8 cellular contexts compared by ENCODE assay signal in the genomic region with DNA sequence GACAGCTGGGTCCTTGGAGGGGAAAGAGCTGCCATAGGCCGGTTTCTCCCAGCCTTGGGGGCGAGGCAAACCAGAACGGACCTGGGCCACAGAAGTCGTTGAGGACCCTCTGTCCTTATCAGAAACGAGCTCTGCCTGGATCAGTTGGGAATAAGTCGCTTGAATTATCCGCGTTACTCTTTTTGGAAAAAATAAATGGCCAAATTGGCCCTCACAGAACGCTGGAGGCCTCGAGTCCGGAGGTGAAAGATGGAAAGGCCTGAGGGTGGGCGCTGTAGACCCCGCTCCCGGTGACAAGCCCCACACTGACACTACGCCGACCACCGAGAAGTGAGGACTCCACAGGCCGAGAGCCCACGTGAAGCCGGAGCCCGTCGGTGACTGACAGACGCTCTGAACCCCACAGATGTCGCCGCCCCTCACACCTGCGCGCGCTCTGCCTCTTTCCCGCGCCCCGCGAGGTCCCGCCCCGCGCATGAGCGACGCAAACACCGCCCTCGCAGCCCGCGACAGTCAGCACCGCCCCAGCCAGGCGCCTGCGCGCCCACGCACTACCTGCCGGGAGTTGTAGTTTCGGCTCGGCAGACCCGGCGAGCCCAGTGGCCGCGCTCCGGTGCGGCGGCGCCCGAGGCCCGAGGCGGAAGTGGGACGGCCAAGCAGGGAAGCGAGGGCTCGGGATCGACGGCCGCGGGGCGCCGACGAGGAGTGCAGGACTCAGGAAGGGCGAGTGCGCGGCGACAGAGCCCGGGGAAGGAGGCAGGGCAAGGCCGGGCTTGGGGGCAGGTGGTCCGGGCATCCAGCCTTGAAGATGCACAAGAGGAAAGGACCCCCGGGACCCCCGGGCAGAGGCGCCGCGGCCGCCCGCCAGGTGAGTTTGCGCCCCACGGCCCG. TPM values are rescaled to one million over a fixed set of nuclear protein-coding genes. Genes with fewer than 3 reads are reported as not detected.
DNase-seq lines count a peak whose midpoint lies in the region; ATAC-seq and TF ChIP-seq lines count a peak whose summit lies in the region.

A gene (minus strand): TSS at position 484 of the 891 bp plus-strand sequence. CDS start 1,225 bp downstream, outside the sequence.
A gene (plus strand): TSS at position 568 of the 891 bp plus-strand sequence. CDS start 241 bp downstream, at position 809.

- H3K27me3 ChIP-seq in kidney epithelial cell (ENCODE audit: control insufficient read depth, insufficient read depth, low read length): no peaks in the 10 kb centered on the region

- H3K4me3 ChIP-seq in AG04449 (ENCODE audit: low read depth, low read length) (peak within 1 kb of the TSS; percentile 87), kidney epithelial cell (ENCODE audit: low read depth, low read length) (peak within 1 kb of the TSS; percentile 86)

- POLR2A ChIA-PET in AG04449 (lab: Yijun Ruan, JAX): no interaction called here

- CTCF ChIA-PET in AG04449 (lab: Yijun Ruan, JAX): interaction anchor here (0.8 to 2.3 kb wide), 4 partner anchors 22 to 167 kb away, joined by 3 to 12 read pairs (median 4); a partner anchor contains a TSS

- peak; percentile 85 for ATAC-seq in GM18873 (IDR thresholded peaks at IDR 0.05; ENCODE audit: low FRiP score, unreplicated experiment)
- peak; percentile 88 for ATAC-seq in HG03135 (IDR thresholded peaks at IDR 0.05; ENCODE audit: unreplicated experiment)
- peak; percentile 98 to 99 for ATAC-seq in activated CD4-positive, CD25-positive, alpha-beta regulatory T cell treated with anti-CD3 and anti-CD28 coated beads, Interleukin-2, amount 50 U/mL, for 24 hours

- DNase-seq in AG04449 (ENCODE audit: low read depth, low spot score): no peak
- peak; percentile 60 for DNase-seq in NCI-H345 treated with DMSO at 0.1 percent for 48 hours (lab: John Stamatoyannopoulos, UW; ENCODE audit: unreplicated experiment)
- DNase-seq in cerebellar nuclear complex (lab: John Stamatoyannopoulos, UW): peak; percentile 39 to 63
- peak; percentile 52 for DNase-seq in kidney epithelial cell (ENCODE audit: low read depth)
- peak; percentile 98 for DNase-seq in stimulated activated CD4-positive, alpha-beta T cell treated with anti-CD3 and anti-CD28 coated beads, Interleukin-15, amount 100 ng/mL, for 24 hours

- peaks cover 2% of the 10 kb centered on the region for H3K36me3 ChIP-seq in kidney epithelial cell (ENCODE audit: control insufficient read depth, insufficient read depth, low read length)

- no peak for TF ChIP-seq CTCF in AG04449 (IDR thresholded peaks at IDR 0.05; ENCODE audit: insufficient read depth, low read length, missing control alignments)
- no peak for TF ChIP-seq CTCF in kidney epithelial cell (IDR thresholded peaks at IDR 0.05; ENCODE audit: insufficient read depth, low read length, poor library complexity, severe bottlenecking)

RNA-seq across cellular contexts. Expression of the first gene that starts in this region (rescaled TPM):
- 1.7 and 2.5 TPM in 2 replicates for total RNA-seq in kidney epithelial cell

RNA-seq across cellular contexts. Expression of the second gene that starts in this region (rescaled TPM):
- 26.5 and 32.0 TPM in 2 replicates for total RNA-seq in kidney epithelial cell
